Comparison of ENCODE assay signal across 1 cellular context in genomic region chr1:219414250-219414649, GRCh38.
TF ChIP-seq lines count a peak whose summit lies in the region.

No MANE protein-coding gene starts in this region.

TF ChIP-seq in HepG2, 621 proteins besides CTCF, POLR2A, EP300 and RAD21 (continued from another document and continues in another):
- TF ChIP-seq, protein P1, sequence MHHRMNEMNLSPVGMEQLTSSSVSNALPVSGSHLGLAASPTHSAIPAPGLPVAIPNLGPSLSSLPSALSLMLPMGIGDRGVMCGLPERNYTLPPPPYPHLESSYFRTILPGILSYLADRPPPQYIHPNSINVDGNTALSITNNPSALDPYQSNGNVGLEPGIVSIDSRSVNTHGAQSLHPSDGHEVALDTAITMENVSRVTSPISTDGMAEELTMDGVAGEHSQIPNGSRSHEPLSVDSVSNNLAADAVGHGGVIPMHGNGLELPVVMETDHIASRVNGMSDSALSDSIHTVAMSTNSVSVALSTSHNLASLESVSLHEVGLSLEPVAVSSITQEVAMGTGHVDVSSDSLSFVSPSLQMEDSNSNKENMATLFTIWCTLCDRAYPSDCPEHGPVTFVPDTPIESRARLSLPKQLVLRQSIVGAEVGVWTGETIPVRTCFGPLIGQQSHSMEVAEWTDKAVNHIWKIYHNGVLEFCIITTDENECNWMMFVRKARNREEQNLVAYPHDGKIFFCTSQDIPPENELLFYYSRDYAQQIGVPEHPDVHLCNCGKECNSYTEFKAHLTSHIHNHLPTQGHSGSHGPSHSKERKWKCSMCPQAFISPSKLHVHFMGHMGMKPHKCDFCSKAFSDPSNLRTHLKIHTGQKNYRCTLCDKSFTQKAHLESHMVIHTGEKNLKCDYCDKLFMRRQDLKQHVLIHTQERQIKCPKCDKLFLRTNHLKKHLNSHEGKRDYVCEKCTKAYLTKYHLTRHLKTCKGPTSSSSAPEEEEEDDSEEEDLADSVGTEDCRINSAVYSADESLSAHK (CRISPR knock-in tag; IDR thresholded peaks at IDR 0.05; ENCODE audit: borderline replicate concordance) = no peak
- no peak for TF ChIP-seq NFIB (CRISPR knock-in tag; IDR thresholded peaks at IDR 0.05; ENCODE audit: borderline replicate concordance)
- TF ChIP-seq ZNF646 (CRISPR knock-in tag; IDR thresholded peaks at IDR 0.05) = no peak
- TF ChIP-seq HNF4A (CRISPR knock-in tag; IDR thresholded peaks at IDR 0.05) = no peak
- no peak for TF ChIP-seq TBL1XR1 (IDR thresholded peaks at IDR 0.05; ENCODE audit: borderline replicate concordance, low read length, partially characterized antibody)
- TF ChIP-seq, protein P2, sequence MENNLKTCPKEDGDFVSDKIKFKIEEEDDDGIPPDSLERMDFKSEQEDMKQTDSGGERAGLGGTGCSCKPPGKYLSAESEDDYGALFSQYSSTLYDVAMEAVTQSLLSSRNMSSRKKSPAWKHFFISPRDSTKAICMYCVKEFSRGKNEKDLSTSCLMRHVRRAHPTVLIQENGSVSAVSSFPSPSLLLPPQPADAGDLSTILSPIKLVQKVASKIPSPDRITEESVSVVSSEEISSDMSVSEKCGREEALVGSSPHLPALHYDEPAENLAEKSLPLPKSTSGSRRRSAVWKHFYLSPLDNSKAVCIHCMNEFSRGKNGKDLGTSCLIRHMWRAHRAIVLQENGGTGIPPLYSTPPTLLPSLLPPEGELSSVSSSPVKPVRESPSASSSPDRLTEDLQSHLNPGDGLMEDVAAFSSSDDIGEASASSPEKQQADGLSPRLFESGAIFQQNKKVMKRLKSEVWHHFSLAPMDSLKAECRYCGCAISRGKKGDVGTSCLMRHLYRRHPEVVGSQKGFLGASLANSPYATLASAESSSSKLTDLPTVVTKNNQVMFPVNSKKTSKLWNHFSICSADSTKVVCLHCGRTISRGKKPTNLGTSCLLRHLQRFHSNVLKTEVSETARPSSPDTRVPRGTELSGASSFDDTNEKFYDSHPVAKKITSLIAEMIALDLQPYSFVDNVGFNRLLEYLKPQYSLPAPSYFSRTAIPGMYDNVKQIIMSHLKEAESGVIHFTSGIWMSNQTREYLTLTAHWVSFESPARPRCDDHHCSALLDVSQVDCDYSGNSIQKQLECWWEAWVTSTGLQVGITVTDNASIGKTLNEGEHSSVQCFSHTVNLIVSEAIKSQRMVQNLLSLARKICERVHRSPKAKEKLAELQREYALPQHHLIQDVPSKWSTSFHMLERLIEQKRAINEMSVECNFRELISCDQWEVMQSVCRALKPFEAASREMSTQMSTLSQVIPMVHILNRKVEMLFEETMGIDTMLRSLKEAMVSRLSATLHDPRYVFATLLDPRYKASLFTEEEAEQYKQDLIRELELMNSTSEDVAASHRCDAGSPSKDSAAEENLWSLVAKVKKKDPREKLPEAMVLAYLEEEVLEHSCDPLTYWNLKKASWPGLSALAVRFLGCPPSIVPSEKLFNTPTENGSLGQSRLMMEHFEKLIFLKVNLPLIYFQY (CRISPR knock-in tag; IDR thresholded peaks at IDR 0.05; ENCODE audit: borderline replicate concordance) = no peak
- no peak for TF ChIP-seq ZBTB8A (CRISPR knock-in tag; IDR thresholded peaks at IDR 0.05; ENCODE audit: borderline replicate concordance, low read depth)
- TF ChIP-seq, protein P3, sequence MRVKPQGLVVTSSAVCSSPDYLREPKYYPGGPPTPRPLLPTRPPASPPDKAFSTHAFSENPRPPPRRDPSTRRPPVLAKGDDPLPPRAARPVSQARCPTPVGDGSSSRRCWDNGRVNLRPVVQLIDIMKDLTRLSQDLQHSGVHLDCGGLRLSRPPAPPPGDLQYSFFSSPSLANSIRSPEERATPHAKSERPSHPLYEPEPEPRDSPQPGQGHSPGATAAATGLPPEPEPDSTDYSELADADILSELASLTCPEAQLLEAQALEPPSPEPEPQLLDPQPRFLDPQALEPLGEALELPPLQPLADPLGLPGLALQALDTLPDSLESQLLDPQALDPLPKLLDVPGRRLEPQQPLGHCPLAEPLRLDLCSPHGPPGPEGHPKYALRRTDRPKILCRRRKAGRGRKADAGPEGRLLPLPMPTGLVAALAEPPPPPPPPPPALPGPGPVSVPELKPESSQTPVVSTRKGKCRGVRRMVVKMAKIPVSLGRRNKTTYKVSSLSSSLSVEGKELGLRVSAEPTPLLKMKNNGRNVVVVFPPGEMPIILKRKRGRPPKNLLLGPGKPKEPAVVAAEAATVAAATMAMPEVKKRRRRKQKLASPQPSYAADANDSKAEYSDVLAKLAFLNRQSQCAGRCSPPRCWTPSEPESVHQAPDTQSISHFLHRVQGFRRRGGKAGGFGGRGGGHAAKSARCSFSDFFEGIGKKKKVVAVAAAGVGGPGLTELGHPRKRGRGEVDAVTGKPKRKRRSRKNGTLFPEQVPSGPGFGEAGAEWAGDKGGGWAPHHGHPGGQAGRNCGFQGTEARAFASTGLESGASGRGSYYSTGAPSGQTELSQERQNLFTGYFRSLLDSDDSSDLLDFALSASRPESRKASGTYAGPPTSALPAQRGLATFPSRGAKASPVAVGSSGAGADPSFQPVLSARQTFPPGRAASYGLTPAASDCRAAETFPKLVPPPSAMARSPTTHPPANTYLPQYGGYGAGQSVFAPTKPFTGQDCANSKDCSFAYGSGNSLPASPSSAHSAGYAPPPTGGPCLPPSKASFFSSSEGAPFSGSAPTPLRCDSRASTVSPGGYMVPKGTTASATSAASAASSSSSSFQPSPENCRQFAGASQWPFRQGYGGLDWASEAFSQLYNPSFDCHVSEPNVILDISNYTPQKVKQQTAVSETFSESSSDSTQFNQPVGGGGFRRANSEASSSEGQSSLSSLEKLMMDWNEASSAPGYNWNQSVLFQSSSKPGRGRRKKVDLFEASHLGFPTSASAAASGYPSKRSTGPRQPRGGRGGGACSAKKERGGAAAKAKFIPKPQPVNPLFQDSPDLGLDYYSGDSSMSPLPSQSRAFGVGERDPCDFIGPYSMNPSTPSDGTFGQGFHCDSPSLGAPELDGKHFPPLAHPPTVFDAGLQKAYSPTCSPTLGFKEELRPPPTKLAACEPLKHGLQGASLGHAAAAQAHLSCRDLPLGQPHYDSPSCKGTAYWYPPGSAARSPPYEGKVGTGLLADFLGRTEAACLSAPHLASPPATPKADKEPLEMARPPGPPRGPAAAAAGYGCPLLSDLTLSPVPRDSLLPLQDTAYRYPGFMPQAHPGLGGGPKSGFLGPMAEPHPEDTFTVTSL (CRISPR knock-in tag; IDR thresholded peaks at IDR 0.05; ENCODE audit: borderline replicate concordance) = peak; percentile 92; the same call in 1 of the 2 replicates
- TF ChIP-seq, protein P4, sequence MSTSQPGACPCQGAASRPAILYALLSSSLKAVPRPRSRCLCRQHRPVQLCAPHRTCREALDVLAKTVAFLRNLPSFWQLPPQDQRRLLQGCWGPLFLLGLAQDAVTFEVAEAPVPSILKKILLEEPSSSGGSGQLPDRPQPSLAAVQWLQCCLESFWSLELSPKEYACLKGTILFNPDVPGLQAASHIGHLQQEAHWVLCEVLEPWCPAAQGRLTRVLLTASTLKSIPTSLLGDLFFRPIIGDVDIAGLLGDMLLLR (CRISPR knock-in tag; IDR thresholded peaks at IDR 0.05) = no peak
- TF ChIP-seq HMGA1 (CRISPR knock-in tag; conservative IDR thresholded peaks at IDR 0.05) = no peak
- TF ChIP-seq SP4 (CRISPR knock-in tag; IDR thresholded peaks at IDR 0.05) = no peak
- TF ChIP-seq ZNF205 (CRISPR knock-in tag; IDR thresholded peaks at IDR 0.05) = no peak
- no peak for TF ChIP-seq RXRA (CRISPR knock-in tag; IDR thresholded peaks at IDR 0.05)
- TF ChIP-seq SSRP1 (CRISPR knock-in tag; IDR thresholded peaks at IDR 0.05) = no peak
- TF ChIP-seq GTF3A (CRISPR knock-in tag; conservative IDR thresholded peaks at IDR 0.05) = no peak
- no peak for TF ChIP-seq JUN (CRISPR knock-in tag; IDR thresholded peaks at IDR 0.05)
- TF ChIP-seq, protein P5, sequence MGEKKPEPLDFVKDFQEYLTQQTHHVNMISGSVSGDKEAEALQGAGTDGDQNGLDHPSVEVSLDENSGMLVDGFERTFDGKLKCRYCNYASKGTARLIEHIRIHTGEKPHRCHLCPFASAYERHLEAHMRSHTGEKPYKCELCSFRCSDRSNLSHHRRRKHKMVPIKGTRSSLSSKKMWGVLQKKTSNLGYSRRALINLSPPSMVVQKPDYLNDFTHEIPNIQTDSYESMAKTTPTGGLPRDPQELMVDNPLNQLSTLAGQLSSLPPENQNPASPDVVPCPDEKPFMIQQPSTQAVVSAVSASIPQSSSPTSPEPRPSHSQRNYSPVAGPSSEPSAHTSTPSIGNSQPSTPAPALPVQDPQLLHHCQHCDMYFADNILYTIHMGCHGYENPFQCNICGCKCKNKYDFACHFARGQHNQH (CRISPR knock-in tag; IDR thresholded peaks at IDR 0.05) = no peak
- TF ChIP-seq, protein P6, sequence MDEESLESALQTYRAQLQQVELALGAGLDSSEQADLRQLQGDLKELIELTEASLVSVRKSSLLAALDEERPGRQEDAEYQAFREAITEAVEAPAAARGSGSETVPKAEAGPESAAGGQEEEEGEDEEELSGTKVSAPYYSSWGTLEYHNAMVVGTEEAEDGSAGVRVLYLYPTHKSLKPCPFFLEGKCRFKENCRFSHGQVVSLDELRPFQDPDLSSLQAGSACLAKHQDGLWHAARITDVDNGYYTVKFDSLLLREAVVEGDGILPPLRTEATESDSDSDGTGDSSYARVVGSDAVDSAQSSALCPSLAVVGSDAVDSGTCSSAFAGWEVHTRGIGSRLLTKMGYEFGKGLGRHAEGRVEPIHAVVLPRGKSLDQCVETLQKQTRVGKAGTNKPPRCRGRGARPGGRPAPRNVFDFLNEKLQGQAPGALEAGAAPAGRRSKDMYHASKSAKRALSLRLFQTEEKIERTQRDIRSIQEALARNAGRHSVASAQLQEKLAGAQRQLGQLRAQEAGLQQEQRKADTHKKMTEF (CRISPR knock-in tag; IDR thresholded peaks at IDR 0.05) = peak; percentile 80
- peak; percentile 57 for TF ChIP-seq NR2F2 (IDR thresholded peaks at IDR 0.05; ENCODE audit: borderline replicate concordance, low read depth)
- no peak for TF ChIP-seq SKI (IDR thresholded peaks at IDR 0.05; ENCODE audit: partially characterized antibody)
- TF ChIP-seq FOXP1 (IDR thresholded peaks at IDR 0.05) = no peak
- peak; percentile 79 for TF ChIP-seq FOXP1 (CRISPR knock-in tag; IDR thresholded peaks at IDR 0.05)
- TF ChIP-seq, protein P7, sequence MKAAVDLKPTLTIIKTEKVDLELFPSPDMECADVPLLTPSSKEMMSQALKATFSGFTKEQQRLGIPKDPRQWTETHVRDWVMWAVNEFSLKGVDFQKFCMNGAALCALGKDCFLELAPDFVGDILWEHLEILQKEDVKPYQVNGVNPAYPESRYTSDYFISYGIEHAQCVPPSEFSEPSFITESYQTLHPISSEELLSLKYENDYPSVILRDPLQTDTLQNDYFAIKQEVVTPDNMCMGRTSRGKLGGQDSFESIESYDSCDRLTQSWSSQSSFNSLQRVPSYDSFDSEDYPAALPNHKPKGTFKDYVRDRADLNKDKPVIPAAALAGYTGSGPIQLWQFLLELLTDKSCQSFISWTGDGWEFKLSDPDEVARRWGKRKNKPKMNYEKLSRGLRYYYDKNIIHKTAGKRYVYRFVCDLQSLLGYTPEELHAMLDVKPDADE (CRISPR knock-in tag; IDR thresholded peaks at IDR 0.05) = no peak
